11 cellular contexts compared by ENCODE assay signal in genomic region chr5:20572560-20572959, GRCh38.
A peak's percentile ranks its signal among the peaks of the same experiment; 100 is the strongest.
DNase-seq lines count a peak whose midpoint lies in the region; ATAC-seq and TF ChIP-seq lines count a peak whose summit lies in the region.
"Had no signal": no experiment of that assay in that cellular context is flagged by ENCODE, and none has a peak within 500 bp of the region (broad histone marks: within the 10 kb centered on the region; RNA-seq: fewer than 3 reads in every experiment).

No MANE protein-coding gene starts in this region.

- no peaks in the 10 kb centered on the region for H3K9me3 ChIP-seq in WERI-Rb-1 (ENCODE audit: severe bottlenecking)

- no peak overlapping the region for H3K4me3 ChIP-seq in WERI-Rb-1 (ENCODE audit: low read depth, low read length)

- H3K27me3 Mint-ChIP-seq in HFFc6 (ENCODE audit: insufficient read depth): no peaks in the 10 kb centered on the region

- TF ChIP-seq CTCF in HFFc6 (IDR thresholded peaks at IDR 0.05): no peak
- TF ChIP-seq CTCF in WERI-Rb-1 (IDR thresholded peaks at IDR 0.05; ENCODE audit: low read depth, low read length): no peak

- peaks cover 7% of the 10 kb centered on the region for H3K9me3 Mint-ChIP-seq in HFFc6

- no peaks in the 10 kb centered on the region for H3K36me3 Mint-ChIP-seq in HFFc6 (ENCODE audit: low read depth)

- peak; percentile 50 for TF ChIP-seq RAD21 in Ishikawa (IDR thresholded peaks at IDR 0.05; ENCODE audit: low read depth)

- no peaks in the 10 kb centered on the region for H3K27me3 ChIP-seq in WERI-Rb-1 (ENCODE audit: insufficient read depth, low read depth, severe bottlenecking)
- H3K27me3 ChIP-seq: brain microvascular endothelial cell had no signal

- H3K4me3 Mint-ChIP-seq in HFFc6: no peak overlapping the region

- no peaks in the 10 kb centered on the region for H3K4me1 Mint-ChIP-seq in HFFc6 (ENCODE audit: low read depth)

- no peak overlapping the region for H3K27ac ChIP-seq in WERI-Rb-1
- H3K27ac ChIP-seq: brain microvascular endothelial cell had no signal

- H3K36me3 ChIP-seq in WERI-Rb-1: no peaks in the 10 kb centered on the region
- H3K36me3 ChIP-seq: brain microvascular endothelial cell had no signal

- TF ChIP-seq EP300 in Ishikawa (IDR thresholded peaks at IDR 0.05; ENCODE audit: borderline replicate concordance): no peak

- ATAC-seq in SK-N-SH treated with all-trans-retinoic acid at 6 μM for 48 hours: peak; percentile 55

- DNase-seq in Daoy (ENCODE audit: low read depth): peak; percentile 49
- DNase-seq in glomerular visceral epithelial cell (ENCODE audit: extremely low spot score): peak; percentile 47
- DNase-seq in HFFc6: no peak
- no peak for DNase-seq in WERI-Rb-1
- DNase-seq in superior temporal gyrus (ENCODE audit: extremely low spot score): no peak
- no peak for DNase-seq in NK-92 (lab: John Stamatoyannopoulos, UW; ENCODE audit: unreplicated experiment)
- DNase-seq: brain microvascular endothelial cell; NCI-H748 treated with DMSO at 0.1 percent for 48 hours; stimulated activated naive CD4-positive, alpha-beta T cell treated with Interleukin-2 at 50 U/mL for 16 hours had no signal

- H3K27ac Mint-ChIP-seq in HFFc6: no peak overlapping the region

TF ChIP-seq in Ishikawa, 13 proteins besides CTCF, POLR2A, EP300 and RAD21:
- TF ChIP-seq CEBPB (IDR thresholded peaks at IDR 0.05) (peak; percentile 51; the same call in 1 of the 2 replicates), CREB1 (IDR thresholded peaks at IDR 0.05; ENCODE audit: low read depth) (no peak), TEAD4 (IDR thresholded peaks at IDR 0.05) (0 out of 2 replicates have a peak, but pooled peaks have one; percentile 14)

TF ChIP-seq in SK-N-SH treated with all-trans-retinoic acid at 6 μM for 48 hours, 23 proteins besides CTCF, POLR2A, EP300 and RAD21:
- TF ChIP-seq ZFP3 (CRISPR knock-in tag; IDR thresholded peaks at IDR 0.05) (no peak), SNAI2 (CRISPR knock-in tag; IDR thresholded peaks at IDR 0.05) (no peak), ZFP30 (CRISPR knock-in tag; IDR thresholded peaks at IDR 0.05) (no peak), TCF4 (CRISPR knock-in tag; IDR thresholded peaks at IDR 0.05; ENCODE audit: borderline replicate concordance) (no peak), CREB5 (CRISPR knock-in tag; IDR thresholded peaks at IDR 0.05; ENCODE audit: low read depth) (no peak), RARB (CRISPR knock-in tag; IDR thresholded peaks at IDR 0.05) (no peak), ZC3H10 (CRISPR knock-in tag; IDR thresholded peaks at IDR 0.05) (no peak), OSR1 (CRISPR knock-in tag; IDR thresholded peaks at IDR 0.05) (no peak), ESRRG (CRISPR knock-in tag; IDR thresholded peaks at IDR 0.05) (no peak), PATZ1 (CRISPR knock-in tag; IDR thresholded peaks at IDR 0.05; ENCODE audit: borderline replicate concordance) (no peak), ISL1 (CRISPR knock-in tag; IDR thresholded peaks at IDR 0.05) (no peak), ZNF70 (CRISPR knock-in tag; IDR thresholded peaks at IDR 0.05) (no peak), ZNF8 (CRISPR knock-in tag; IDR thresholded peaks at IDR 0.05) (no peak), GLIS3 (CRISPR knock-in tag; IDR thresholded peaks at IDR 0.05) (no peak), POU6F1 (CRISPR knock-in tag; IDR thresholded peaks at IDR 0.05; ENCODE audit: borderline replicate concordance, low read depth) (no peak)

Comparison
In these comparisons a context has a peak if more than half of its experiments do, and no peak if none do; other contexts are left out.
1. DNase-seq: peak in Daoy (single experiment) and glomerular visceral epithelial cell (single experiment); none in HFFc6 (single experiment), WERI-Rb-1 (single experiment), superior temporal gyrus (single experiment) and NK-92 (single experiment).